17 cellular contexts compared by ENCODE assay signal in the genomic region with DNA sequence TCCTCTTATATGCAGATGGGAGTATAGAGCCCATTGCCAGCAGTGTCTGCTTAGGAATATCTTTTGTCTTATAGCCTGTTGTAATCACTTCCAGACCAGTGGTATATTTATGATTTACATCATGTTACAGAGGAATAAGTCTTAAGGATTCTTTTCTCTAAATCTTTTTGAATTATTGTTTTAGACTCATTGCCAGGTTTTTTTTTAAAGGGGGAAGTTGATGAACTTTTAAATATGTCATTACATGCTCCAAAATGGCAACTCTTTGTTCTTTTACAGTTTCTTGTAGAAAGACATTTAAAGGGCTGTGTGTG. TPM values are rescaled to one million over a fixed set of nuclear protein-coding genes. Genes with fewer than 3 reads are reported as not detected.
DNase-seq lines count a peak whose midpoint lies in the region; ATAC-seq and TF ChIP-seq lines count a peak whose summit lies in the region.
"Had no signal": no experiment of that assay in that cellular context is flagged by ENCODE, and none has a peak within 500 bp of the region (broad histone marks: within the 10 kb centered on the region; RNA-seq: fewer than 3 reads in every experiment).

No MANE protein-coding gene starts in this region.

- H3K27ac ChIP-seq in GM23338 (ENCODE audit: low read depth) (peak overlapping the region; percentile 13; the same call in 1 of the 2 replicates), parathyroid adenoma (peak overlapping the region; percentile 39)
- H3K27ac ChIP-seq: WERI-Rb-1 had no signal

- no peaks in the 10 kb centered on the region for H4K20me1 ChIP-seq in GM23338 (replicated peaks; ENCODE audit: insufficient read depth)

- H3K4me3 ChIP-seq in GM23338 (no peak overlapping the region), fibroblast of the aortic adventitia (ENCODE audit: low read depth, low read length) (no peak overlapping the region), parathyroid adenoma (ENCODE audit: low read depth, low read length) (no peak overlapping the region)
- H3K4me3 ChIP-seq: thoracic aorta had no signal

- no peaks in the 10 kb centered on the region for H3K27me3 ChIP-seq in GM23338 (ENCODE audit: insufficient read depth)
- H3K27me3 ChIP-seq in parathyroid adenoma (ENCODE audit: control insufficient read depth, insufficient read depth, low read length) = no peaks in the 10 kb centered on the region

- no peaks in the 10 kb centered on the region; the same call in 1 of the 2 replicates for H3F3A ChIP-seq in GM23338 (replicated peaks; ENCODE audit: low read depth)

- 0 out of 3 replicates have a peak, but pooled peaks cover 4% of the 10 kb centered on the region for H3K36me3 Mint-ChIP-seq in GM23338 (ENCODE audit: low read depth)
- H3K36me3 Mint-ChIP-seq: naive B cell had no signal

- H3K79me2 ChIP-seq in GM23338 (replicated peaks; ENCODE audit: insufficient read depth) = no peaks in the 10 kb centered on the region
- no peaks in the 10 kb centered on the region for H3K79me2 ChIP-seq in parathyroid adenoma

- H3K4me1 Mint-ChIP-seq in GM23338 = peaks cover 20% of the 10 kb centered on the region
- H3K4me1 Mint-ChIP-seq: naive B cell had no signal

- H3K36me3 ChIP-seq in GM23338 (ENCODE audit: insufficient read depth) (no peaks in the 10 kb centered on the region), parathyroid adenoma (ENCODE audit: control insufficient read depth, insufficient read depth, low read length) (no peaks in the 10 kb centered on the region)
- H3K36me3 ChIP-seq: thoracic aorta, WERI-Rb-1 had no signal

- peaks cover 6% of the 10 kb centered on the region; the same call in 1 of the 2 replicates for H3K9me2 ChIP-seq in GM23338 (ENCODE audit: insufficient read depth)

- DNase-seq in GM23338 (ENCODE audit: low spot score) (no peak), amniotic stem cell (lab: John Stamatoyannopoulos, UW) (peak; percentile 13), fibroblast of the aortic adventitia (ENCODE audit: low read depth) (peak; percentile 70), superior temporal gyrus (ENCODE audit: extremely low spot score) (no peak), NCI-H187 treated with DMSO at 0.1 percent for 48 hours (lab: John Stamatoyannopoulos, UW) (no peak), hypothalamus (lab: John Stamatoyannopoulos, UW) (no peak)
- DNase-seq: activated effector memory CD4-positive, alpha-beta T cell treated with anti-CD3 and anti-CD28 coated beads, Interleukin-2, amount 50 U/mL, for 16 hours; GF-D8; naive B cell; NCI-H1694; NCI-H510A; stimulated activated CD4-positive, alpha-beta T cell treated with anti-CD3 and anti-CD28 coated beads, Interleukin-1b, Interleukin-23, amount 100 ng/mL, for 48 hours; stimulated activated CD8-positive, alpha-beta memory T cell treated with anti-CD3 and anti-CD28 coated beads, Interleukin-4, amount 100 ng/mL, for 48 hours had no signal

- no peak; the same call in 2 of the 3 replicates for ATAC-seq in GM23338
- ATAC-seq in GM21717 (IDR thresholded peaks at IDR 0.05; ENCODE audit: unreplicated experiment) = no peak

- H3K9me3 ChIP-seq in parathyroid adenoma (ENCODE audit: control insufficient read depth, low read length) = no peaks in the 10 kb centered on the region
- H3K9me3 ChIP-seq: thoracic aorta had no signal

- peak overlapping the region; percentile 70 for H3K27ac Mint-ChIP-seq in GM23338

- H3K9ac ChIP-seq in parathyroid adenoma = no peak overlapping the region

- H3K4me1 ChIP-seq in GM23338 (ENCODE audit: insufficient read depth) (peaks cover 22% of the 10 kb centered on the region), parathyroid adenoma (no peaks in the 10 kb centered on the region)

- H3K4me3 Mint-ChIP-seq in GM23338 = no peak overlapping the region
- H3K4me3 Mint-ChIP-seq: naive B cell had no signal

- peak overlapping the region; percentile 11; the same call in 1 of the 2 replicates for H2AFZ ChIP-seq in GM23338
- H2AFZ ChIP-seq in parathyroid adenoma = no peak overlapping the region

- no peaks in the 10 kb centered on the region for H3K27me3 Mint-ChIP-seq in GM23338 (ENCODE audit: insufficient read depth, low read depth, poor library complexity)

- no peaks in the 10 kb centered on the region for H3K9me3 Mint-ChIP-seq in GM23338

- TF ChIP-seq CTCF in GM23338 (conservative IDR thresholded peaks at IDR 0.05; ENCODE audit: low read depth in 2 of 2) (no peak), fibroblast of the aortic adventitia (IDR thresholded peaks at IDR 0.05; ENCODE audit: insufficient read depth, low read length) (no peak), parathyroid adenoma (IDR thresholded peaks at IDR 0.05) (no peak)

- H3K4me2 ChIP-seq in GM23338 = peak overlapping the region; percentile 10; the same call in 1 of the 2 replicates
- H3K4me2 ChIP-seq in parathyroid adenoma (ENCODE audit: low read length) = no peak overlapping the region

TF ChIP-seq in GM23338, 12 proteins besides CTCF, POLR2A, EP300 and RAD21:
- TF ChIP-seq NANOG (IDR thresholded peaks at IDR 0.05; ENCODE audit: borderline replicate concordance) (no peak), JUNB (IDR thresholded peaks at IDR 0.05; ENCODE audit: unreplicated experiment) (no peak), CREB1 (CRISPR knock-in tag; IDR thresholded peaks at IDR 0.05; ENCODE audit: low read depth) (no peak), EZH2 (IDR thresholded peaks at IDR 0.05; ENCODE audit: low read depth, unreplicated experiment) (no peak), POLR2AphosphoS5 (IDR thresholded peaks at IDR 0.05; ENCODE audit: low read depth) (no peak)
- TF ChIP-seq, protein P1, sequence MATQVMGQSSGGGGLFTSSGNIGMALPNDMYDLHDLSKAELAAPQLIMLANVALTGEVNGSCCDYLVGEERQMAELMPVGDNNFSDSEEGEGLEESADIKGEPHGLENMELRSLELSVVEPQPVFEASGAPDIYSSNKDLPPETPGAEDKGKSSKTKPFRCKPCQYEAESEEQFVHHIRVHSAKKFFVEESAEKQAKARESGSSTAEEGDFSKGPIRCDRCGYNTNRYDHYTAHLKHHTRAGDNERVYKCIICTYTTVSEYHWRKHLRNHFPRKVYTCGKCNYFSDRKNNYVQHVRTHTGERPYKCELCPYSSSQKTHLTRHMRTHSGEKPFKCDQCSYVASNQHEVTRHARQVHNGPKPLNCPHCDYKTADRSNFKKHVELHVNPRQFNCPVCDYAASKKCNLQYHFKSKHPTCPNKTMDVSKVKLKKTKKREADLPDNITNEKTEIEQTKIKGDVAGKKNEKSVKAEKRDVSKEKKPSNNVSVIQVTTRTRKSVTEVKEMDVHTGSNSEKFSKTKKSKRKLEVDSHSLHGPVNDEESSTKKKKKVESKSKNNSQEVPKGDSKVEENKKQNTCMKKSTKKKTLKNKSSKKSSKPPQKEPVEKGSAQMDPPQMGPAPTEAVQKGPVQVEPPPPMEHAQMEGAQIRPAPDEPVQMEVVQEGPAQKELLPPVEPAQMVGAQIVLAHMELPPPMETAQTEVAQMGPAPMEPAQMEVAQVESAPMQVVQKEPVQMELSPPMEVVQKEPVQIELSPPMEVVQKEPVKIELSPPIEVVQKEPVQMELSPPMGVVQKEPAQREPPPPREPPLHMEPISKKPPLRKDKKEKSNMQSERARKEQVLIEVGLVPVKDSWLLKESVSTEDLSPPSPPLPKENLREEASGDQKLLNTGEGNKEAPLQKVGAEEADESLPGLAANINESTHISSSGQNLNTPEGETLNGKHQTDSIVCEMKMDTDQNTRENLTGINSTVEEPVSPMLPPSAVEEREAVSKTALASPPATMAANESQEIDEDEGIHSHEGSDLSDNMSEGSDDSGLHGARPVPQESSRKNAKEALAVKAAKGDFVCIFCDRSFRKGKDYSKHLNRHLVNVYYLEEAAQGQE (IDR thresholded peaks at IDR 0.05; ENCODE audit: unreplicated experiment) = no peak
- TF ChIP-seq, protein P2, sequence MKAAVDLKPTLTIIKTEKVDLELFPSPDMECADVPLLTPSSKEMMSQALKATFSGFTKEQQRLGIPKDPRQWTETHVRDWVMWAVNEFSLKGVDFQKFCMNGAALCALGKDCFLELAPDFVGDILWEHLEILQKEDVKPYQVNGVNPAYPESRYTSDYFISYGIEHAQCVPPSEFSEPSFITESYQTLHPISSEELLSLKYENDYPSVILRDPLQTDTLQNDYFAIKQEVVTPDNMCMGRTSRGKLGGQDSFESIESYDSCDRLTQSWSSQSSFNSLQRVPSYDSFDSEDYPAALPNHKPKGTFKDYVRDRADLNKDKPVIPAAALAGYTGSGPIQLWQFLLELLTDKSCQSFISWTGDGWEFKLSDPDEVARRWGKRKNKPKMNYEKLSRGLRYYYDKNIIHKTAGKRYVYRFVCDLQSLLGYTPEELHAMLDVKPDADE (IDR thresholded peaks at IDR 0.05) = no peak

RNA-seq across cellular contexts. Expression of gene NFIB, which starts 59.3 kb away (rescaled TPM):
- total RNA-seq in GM23338 (2014; rRNA removed; shearing (Covaris generic)) = 2.6 and 4.7 TPM in 2 replicates
- polyA plus RNA-seq in GM23338 (2016; fragmentation: Nextera tagmentation; extraction: Ambion mirVana) = 2.4 and 3.9 TPM in 2 replicates
- 107 and 111 TPM in 2 replicates for total RNA-seq in fibroblast of the aortic adventitia (ENCODE audit: low replicate concordance)

Comparison
In these comparisons a context has a peak if more than half of its experiments do, and no peak if none do; other contexts are left out.
1. DNase-seq: peak in amniotic stem cell (single experiment) and fibroblast of the aortic adventitia (single experiment); none in GM23338 (single experiment), superior temporal gyrus (single experiment), NCI-H187 treated with DMSO at 0.1 percent for 48 hours (single experiment) and hypothalamus (0 of 51).
2. RNA of gene NFIB, which starts 59.3 kb away (total RNA-seq): 107 to 111 TPM in fibroblast of the aortic adventitia; 2.6 to 4.7 TPM in GM23338; every median in the first group is over 10 times any median in the second.